10 cellular contexts compared by ENCODE assay signal in genomic region chr19:14564651-14565297, GRCh38. TPM values are rescaled to one million over a fixed set of nuclear protein-coding genes. Genes with fewer than 3 reads are reported as not detected.
DNase-seq lines count a peak whose midpoint lies in the region; ATAC-seq and TF ChIP-seq lines count a peak whose summit lies in the region.
"Not testable (repeated sequence)": the region's sequence is repeated elsewhere in the genome, so short reads cannot be mapped to it uniquely, and the experiment has no call there.
"Had no signal": no experiment of that assay in that cellular context is flagged by ENCODE, and none has a peak within 500 bp of the region (broad histone marks: within the 10 kb centered on the region; RNA-seq: fewer than 3 reads in every experiment).

No MANE protein-coding gene starts in this region.

- H3F3A ChIP-seq in PC-3 (ENCODE audit: low read length, unreplicated experiment) = not testable (repeated sequence)

- CTCF ChIA-PET in HEK293 (lab: Yijun Ruan, JAX) = interaction anchor here (1.4 kb wide), 1 partner anchor 9 kb away, joined by 4 read pairs; no protein-coding TSS in a partner anchor
- CTCF ChIA-PET in PC-3 (lab: Charles Lee); MCF 10A (lab: Yijun Ruan, JAX): not testable (repeated sequence)
- CTCF ChIA-PET in activated CD8-positive, alpha-beta T cell treated with anti-CD3 and anti-CD28 coated beads for 36 hours (lab: Charles Lee) = interaction anchor here (1.5 kb wide), 1 partner anchor 8 kb away, joined by 4 read pairs; no protein-coding TSS in a partner anchor

- BruUV-seq in PC-3 (replicated peaks; lab: Mats Ljungman, UMichigan) (TSS peak; percentile 77), MCF 10A (replicated peaks; lab: Mats Ljungman, UMichigan) (TSS peak; percentile 65)

- peaks cover 41% of the 10 kb centered on the region for H3K4me1 Mint-ChIP-seq in activated CD8-positive, alpha-beta T cell treated with anti-CD3 and anti-CD28 coated beads for 36 hours (ENCODE audit: low read depth)
- H3K4me1 Mint-ChIP-seq in MCF 10A (ENCODE audit: insufficient read depth, unreplicated experiment) = peaks cover 26% of the 10 kb centered on the region
- H3K4me1 Mint-ChIP-seq in stimulated activated memory B cell treated with anti-CD40 and anti-IgM and Interleukin-4, amounts not matched to agents 10 μg/mL and 1 μg/mL and 100 μg/mL, for 72 hours = peaks cover 58% of the 10 kb centered on the region

- not testable (repeated sequence) for H3K4me2 ChIP-seq in DND-41 (ENCODE audit: insufficient read depth, low read length); PC-3 (ENCODE audit: low read length)

- POLR2A ChIA-PET in HEK293 (lab: Yijun Ruan, JAX) (interaction anchor here (0.6 to 1.0 kb wide), 2 partner anchors 10 to 22 kb away, joined by 3 to 4 read pairs; no protein-coding TSS in a partner anchor), MCF 10A (lab: Yijun Ruan, JAX) (interaction anchor here (0.7 kb wide), 1 partner anchor 427 kb away, joined by 3 read pairs; no protein-coding TSS in a partner anchor)
- POLR2A ChIA-PET in PC-3 (lab: Charles Lee; ENCODE audit: unreplicated experiment) = not testable (repeated sequence)
- POLR2A ChIA-PET in activated CD8-positive, alpha-beta T cell treated with anti-CD3 and anti-CD28 coated beads for 36 hours (lab: Charles Lee) = interaction anchor here (0.9 kb wide), 1 partner anchor 121 kb away, joined by 3 read pairs; no protein-coding TSS in a partner anchor

- not testable (repeated sequence) for H3K9me2 ChIP-seq in PC-3 (replicated peaks; ENCODE audit: low read length)

- not testable (repeated sequence) for H3K27me3 ChIP-seq in DND-41 (ENCODE audit: insufficient read depth, low read length, poor library complexity); PC-3 (ENCODE audit: low read length); esophagus squamous epithelium

- H3K4me3 Mint-ChIP-seq in activated CD8-positive, alpha-beta T cell treated with anti-CD3 and anti-CD28 coated beads for 36 hours; MCF 10A (ENCODE audit: unreplicated experiment); stimulated activated memory B cell treated with anti-CD40 and anti-IgM and Interleukin-4, amounts not matched to agents 10 μg/mL and 1 μg/mL and 100 μg/mL, for 72 hours: not testable (repeated sequence)

- TF ChIP-seq POLR2A in esophagus squamous epithelium (IDR thresholded peaks at IDR 0.05) = not testable (repeated sequence)

- H3K4me3 ChIP-seq in DND-41 (ENCODE audit: low read depth in 1 of 2, low read length in 2 of 2); HEK293 (ENCODE audit: low read depth, low read length); PC-3 (ENCODE audit: low read length); esophagus squamous epithelium: not testable (repeated sequence)

- DNase-seq in DND-41 = peak; percentile 40
- DNase-seq in PC-3; activated CD8-positive, alpha-beta T cell treated with anti-CD3 and anti-CD28 coated beads for 36 hours; MCF 10A (ENCODE audit: unreplicated experiment); esophagus squamous epithelium (lab: John Stamatoyannopoulos, UW): not testable (repeated sequence)

- H2AFZ ChIP-seq in DND-41 (ENCODE audit: low read depth, low read length); PC-3 (ENCODE audit: low read length): not testable (repeated sequence)

- peaks cover 11% of the 10 kb centered on the region for H3K36me3 Mint-ChIP-seq in activated CD8-positive, alpha-beta T cell treated with anti-CD3 and anti-CD28 coated beads for 36 hours (ENCODE audit: low read depth)
- not testable (repeated sequence) for H3K36me3 Mint-ChIP-seq in MCF 10A (ENCODE audit: insufficient read depth, unreplicated experiment)
- peaks cover 46% of the 10 kb centered on the region for H3K36me3 Mint-ChIP-seq in stimulated activated memory B cell treated with anti-CD40 and anti-IgM and Interleukin-4, amounts not matched to agents 10 μg/mL and 1 μg/mL and 100 μg/mL, for 72 hours

- peaks cover 70% of the 10 kb centered on the region for H4K20me1 ChIP-seq in DND-41 (ENCODE audit: insufficient read depth, low read length)
- not testable (repeated sequence) for H4K20me1 ChIP-seq in PC-3 (ENCODE audit: low read length)

- not testable (repeated sequence) for H3K9me3 Mint-ChIP-seq in activated CD8-positive, alpha-beta T cell treated with anti-CD3 and anti-CD28 coated beads for 36 hours; MCF 10A (ENCODE audit: unreplicated experiment); stimulated activated memory B cell treated with anti-CD40 and anti-IgM and Interleukin-4, amounts not matched to agents 10 μg/mL and 1 μg/mL and 100 μg/mL, for 72 hours

- intact Hi-C loops in PC-3 (cut with micrococcal nuclease); activated CD8-positive, alpha-beta T cell treated with anti-CD3 and anti-CD28 coated beads for 36 hours (cut with micrococcal nuclease); MCF 10A (cut with micrococcal nuclease); esophagus squamous epithelium (cut with DNase I): not testable (repeated sequence)

- TF ChIP-seq CTCF in DND-41 (IDR thresholded peaks at IDR 0.05; ENCODE audit: borderline replicate concordance, extremely low read depth, low read length, poor library complexity, severe bottlenecking); HEK293 (tag by site-specific recombination; IDR thresholded peaks at IDR 0.05); PC-3 (conservative IDR thresholded peaks at IDR 0.05; ENCODE audit: low read depth, low read length); activated CD8-positive, alpha-beta T cell treated with anti-CD3 and anti-CD28 coated beads for 36 hours (IDR thresholded peaks at IDR 0.05); MCF 10A (IDR thresholded peaks at IDR 0.05; ENCODE audit: unreplicated experiment); esophagus squamous epithelium (IDR thresholded peaks at IDR 0.05): not testable (repeated sequence)

- 60 to 67% methylated on average over 1 to 9 of the region's 22 CpGs for whole genome bisulfite sequencing in esophagus squamous epithelium, 2 donors

- H3K9me3 ChIP-seq in DND-41 (ENCODE audit: insufficient read depth, low read length, severe bottlenecking); HEK293 (ENCODE audit: control insufficient read depth, insufficient read depth, low read depth, low read length); PC-3 (ENCODE audit: low read length); esophagus squamous epithelium: not testable (repeated sequence)

- peaks cover 12% of the 10 kb centered on the region; the same call in 1 of the 2 replicates for H3K4me1 ChIP-seq in DND-41 (ENCODE audit: insufficient read depth, low read length)
- H3K4me1 ChIP-seq in HEK293 (ENCODE audit: control insufficient read depth, insufficient read depth, low read length); PC-3 (ENCODE audit: insufficient read depth, low read length): not testable (repeated sequence)
- peaks cover 38 to 69% (median 44%) of the 10 kb centered on the region in 3 donors for H3K4me1 ChIP-seq in esophagus squamous epithelium

- not testable (repeated sequence) for H3K27me3 Mint-ChIP-seq in activated CD8-positive, alpha-beta T cell treated with anti-CD3 and anti-CD28 coated beads for 36 hours; MCF 10A (ENCODE audit: insufficient read depth, unreplicated experiment); stimulated activated memory B cell treated with anti-CD40 and anti-IgM and Interleukin-4, amounts not matched to agents 10 μg/mL and 1 μg/mL and 100 μg/mL, for 72 hours

- H3K36me3 ChIP-seq in DND-41 (ENCODE audit: insufficient read depth, low read length) = peaks cover 54% of the 10 kb centered on the region
- H3K36me3 ChIP-seq in HEK293 (ENCODE audit: control insufficient read depth in 2 of 2, insufficient read depth in 1 of 2, low read length in 2 of 2) = peaks cover 0 to 42% of the 10 kb centered on the region in 2 experiments; a peak in 2 of 3 replicates
- not testable (repeated sequence) for H3K36me3 ChIP-seq in PC-3 (ENCODE audit: low read depth, low read length)
- H3K36me3 ChIP-seq in esophagus squamous epithelium = peaks cover 6 to 70% (median 11%) of the 10 kb centered on the region in 3 donors

- peak; percentile 43; the same call in 2 of the 3 replicates for ATAC-seq in DND-41 (ENCODE audit: insufficient read depth, low read depth)
- ATAC-seq in PC-3 = not testable (repeated sequence)
- ATAC-seq in activated CD8-positive, alpha-beta T cell treated with anti-CD3 and anti-CD28 coated beads for 36 hours = peak; percentile 7
- ATAC-seq in stimulated activated memory B cell treated with anti-CD40 and anti-IgM and Interleukin-4, amounts not matched to agents 10 μg/mL and 1 μg/mL and 100 μg/mL, for 72 hours = peak; percentile 7

- peaks cover 42% of the 10 kb centered on the region for H3K79me2 ChIP-seq in DND-41 (ENCODE audit: insufficient read depth, low read length)
- peaks cover 40% of the 10 kb centered on the region for H3K79me2 ChIP-seq in PC-3 (ENCODE audit: low read length)

- H3K27ac Mint-ChIP-seq in activated CD8-positive, alpha-beta T cell treated with anti-CD3 and anti-CD28 coated beads for 36 hours; MCF 10A (ENCODE audit: low read depth, unreplicated experiment); stimulated activated memory B cell treated with anti-CD40 and anti-IgM and Interleukin-4, amounts not matched to agents 10 μg/mL and 1 μg/mL and 100 μg/mL, for 72 hours: not testable (repeated sequence)

- H3K9ac ChIP-seq in DND-41 (ENCODE audit: low read depth, low read length); PC-3 (ENCODE audit: low read length): not testable (repeated sequence)

- not testable (repeated sequence) for H3K27ac ChIP-seq in DND-41 (ENCODE audit: low read length); HEK293 (ENCODE audit: extremely low read depth, low read depth, low read length); PC-3 (ENCODE audit: low read length)
- H3K27ac ChIP-seq in esophagus squamous epithelium = peak overlapping the region; percentile 18 to 91 (median 88)

RNA-seq across cellular contexts. Expression of gene NDUFB7, which starts 7.1 kb away (rescaled TPM):
- total RNA-seq in PC-3 (2014; rRNA removed) (1,095 and 1,098 TPM in 2 replicates), MCF 10A (2022) (153 and 165 TPM in 2 replicates), esophagus squamous epithelium (100 to 1,000 TPM; 262 to 379 (median 295) TPM)
- 100 to 1,000 TPM; 123 to 135 TPM for total RNA-seq in activated CD8-positive, alpha-beta T cell treated with anti-CD3 and anti-CD28 coated beads for 36 hours

RNA-seq across cellular contexts. Expression of gene CLEC17A, which starts 18.1 kb away (rescaled TPM):
- total RNA-seq in PC-3 (2014; rRNA removed) (not detected in 2 replicates), MCF 10A (2022) (not detected in 2 replicates), esophagus squamous epithelium (not detected)
- total RNA-seq in activated CD8-positive, alpha-beta T cell treated with anti-CD3 and anti-CD28 coated beads for 36 hours = under 1 TPM; 0.60 to 0.83 TPM
- total RNA-seq: Daoy, GM23248, PC-9 had no signal

RNA-seq across cellular contexts. Expression of gene TECR, which starts 35.4 kb away (rescaled TPM):
- 144 and 145 TPM in 2 replicates for total RNA-seq in PC-3 (2014; rRNA removed)
- 10 to 100 TPM; 93.5 to 98.5 TPM for total RNA-seq in activated CD8-positive, alpha-beta T cell treated with anti-CD3 and anti-CD28 coated beads for 36 hours
- total RNA-seq in MCF 10A (2022) = 74.1 and 106 TPM in 2 replicates
- total RNA-seq in esophagus squamous epithelium = 100 to 1,000 TPM; 130 to 290 (median 190) TPM

RNA-seq across cellular contexts. Expression of gene DNAJB1, which starts 46.6 kb away (rescaled TPM):
- total RNA-seq in PC-3 (2014; rRNA removed) (167 and 178 TPM in 2 replicates), MCF 10A (2022) (71.6 and 97.4 TPM in 2 replicates), esophagus squamous epithelium (100 to 1,000 TPM; 182 to 294 (median 224) TPM)
- total RNA-seq in activated CD8-positive, alpha-beta T cell treated with anti-CD3 and anti-CD28 coated beads for 36 hours = 10 to 100 TPM; 52.0 to 59.6 TPM
